ENCODE assay signal across 13 cellular contexts in the genomic region with DNA sequence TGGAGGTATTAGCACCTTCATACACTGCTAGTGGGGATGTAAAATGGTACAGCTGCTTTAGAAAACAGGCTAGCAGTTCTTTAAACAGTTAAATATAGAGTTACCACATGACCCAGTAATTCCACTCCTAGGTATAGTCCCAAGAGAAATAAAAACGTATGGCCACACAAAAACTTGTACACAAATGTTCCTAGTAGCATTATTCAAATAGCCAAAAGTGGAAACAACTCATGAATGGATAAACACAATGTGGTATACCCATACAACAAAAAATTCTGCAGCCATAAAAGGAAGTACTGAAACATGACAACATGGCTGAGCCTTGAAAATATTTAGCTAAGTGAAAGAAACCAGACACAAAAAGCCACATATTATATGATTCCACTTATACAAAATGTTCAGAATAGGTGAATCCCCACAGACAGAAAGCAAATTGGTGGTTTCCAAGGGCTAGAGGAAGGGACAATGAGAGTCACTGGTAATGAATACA.
DNase-seq lines count a peak whose midpoint lies in the region; ATAC-seq lines count a peak whose summit lies in the region.
"Had no signal": no experiment of that assay in that cellular context is flagged by ENCODE, and none has a peak within 500 bp of the region (broad histone marks: within the 10 kb centered on the region; RNA-seq: fewer than 3 reads in every experiment).

No MANE protein-coding gene starts in this region.

- no peak overlapping the region for H3K27ac Mint-ChIP-seq in stimulated activated memory B cell treated with anti-CD40 and anti-IgM and Interleukin-4, amounts not matched to agents 10 μg/mL and 1 μg/mL and 100 μg/mL, for 72 hours
- H3K27ac Mint-ChIP-seq: activated naive CD8-positive, alpha-beta T cell treated with anti-CD3 and anti-CD28 coated beads, Interleukin-2, amount 10 ng/mL, durations not matched to agents 7 days and 5 days had no signal

- no peak overlapping the region for H3K4me3 Mint-ChIP-seq in stimulated activated memory B cell treated with anti-CD40 and anti-IgM and Interleukin-4, amounts not matched to agents 10 μg/mL and 1 μg/mL and 100 μg/mL, for 72 hours
- H3K4me3 Mint-ChIP-seq: activated naive CD8-positive, alpha-beta T cell treated with anti-CD3 and anti-CD28 coated beads, Interleukin-2, amount 10 ng/mL, durations not matched to agents 7 days and 5 days had no signal

- DNase-seq in NCI-H2171 treated with DMSO at 0.1 percent for 48 hours (lab: John Stamatoyannopoulos, UW) (peak; percentile 68), NCI-H2171 (lab: John Stamatoyannopoulos, UW) (no peak), Ammon's horn (ENCODE audit: low spot score) (no peak), putamen (ENCODE audit: low spot score) (no peak), DMS79 treated with DMSO at 0.1 percent for 48 hours (lab: John Stamatoyannopoulos, UW) (no peak)
- DNase-seq: activated naive CD8-positive, alpha-beta T cell treated with anti-CD3 and anti-CD28 coated beads, Interleukin-2, amount 10 ng/mL, durations not matched to agents 7 days and 5 days; activated T-cell treated with anti-CD3 and anti-CD28 coated beads for 4 hours; islet precursor cell; MV-4-11; ovary had no signal

- H3K9me3 Mint-ChIP-seq in stimulated activated memory B cell treated with anti-CD40 and anti-IgM and Interleukin-4, amounts not matched to agents 10 μg/mL and 1 μg/mL and 100 μg/mL, for 72 hours = peaks cover 5% of the 10 kb centered on the region

- peak; percentile 76 for ATAC-seq in GM21619 (IDR thresholded peaks at IDR 0.05; ENCODE audit: unreplicated experiment)
- peak; percentile 81 for ATAC-seq in HG03097 (IDR thresholded peaks at IDR 0.05; ENCODE audit: low FRiP score, unreplicated experiment)
- ATAC-seq in stimulated activated memory B cell treated with anti-CD40 and anti-IgM and Interleukin-4, amounts not matched to agents 10 μg/mL and 1 μg/mL and 100 μg/mL, for 72 hours = peak; percentile 50

- H3K4me1 Mint-ChIP-seq in stimulated activated memory B cell treated with anti-CD40 and anti-IgM and Interleukin-4, amounts not matched to agents 10 μg/mL and 1 μg/mL and 100 μg/mL, for 72 hours = peaks cover 10% of the 10 kb centered on the region
- H3K4me1 Mint-ChIP-seq: activated naive CD8-positive, alpha-beta T cell treated with anti-CD3 and anti-CD28 coated beads, Interleukin-2, amount 10 ng/mL, durations not matched to agents 7 days and 5 days had no signal

- peaks cover 6% of the 10 kb centered on the region for H3K36me3 Mint-ChIP-seq in stimulated activated memory B cell treated with anti-CD40 and anti-IgM and Interleukin-4, amounts not matched to agents 10 μg/mL and 1 μg/mL and 100 μg/mL, for 72 hours

- no peaks in the 10 kb centered on the region for H3K27me3 Mint-ChIP-seq in stimulated activated memory B cell treated with anti-CD40 and anti-IgM and Interleukin-4, amounts not matched to agents 10 μg/mL and 1 μg/mL and 100 μg/mL, for 72 hours
